10 cellular contexts compared by ENCODE assay signal in genomic region chr3:15331072-15331605, GRCh38. TPM values are rescaled to one million over a fixed set of nuclear protein-coding genes. Genes with fewer than 3 reads are reported as not detected.
DNase-seq lines count a peak whose midpoint lies in the region; ATAC-seq and TF ChIP-seq lines count a peak whose summit lies in the region.
"Had no signal": no experiment of that assay in that cellular context is flagged by ENCODE, and none has a peak within 500 bp of the region (broad histone marks: within the 10 kb centered on the region; RNA-seq: fewer than 3 reads in every experiment).

No MANE protein-coding gene starts in this region.

- H2BK15ac ChIP-seq in mesendoderm (replicated peaks; ENCODE audit: low read depth) = no peak overlapping the region

- peaks cover 67% of the 10 kb centered on the region for H3K4me1 Mint-ChIP-seq in activated naive CD4-positive, alpha-beta T cell treated with anti-CD3 and anti-CD28 coated beads, Interleukin-2, amount 50 U/mL, for 24 hours

- H3K4me2 ChIP-seq in mesendoderm (ENCODE audit: low read length) = peak overlapping the region; percentile 80

- no peak overlapping the region for H2BK5ac ChIP-seq in mesendoderm (ENCODE audit: low read length)

- H3K36me3 ChIP-seq in brain microvascular endothelial cell (replicated peaks) (no peaks in the 10 kb centered on the region), mesendoderm (ENCODE audit: control insufficient read depth, insufficient read depth, low read length) (no peaks in the 10 kb centered on the region), uterus (no peaks in the 10 kb centered on the region)

- peaks cover 2% of the 10 kb centered on the region for H3K4me1 ChIP-seq in mesendoderm (ENCODE audit: control insufficient read depth, low read depth, low read length)
- H3K4me1 ChIP-seq in uterus = peaks cover 22 to 31% of the 10 kb centered on the region in 2 donors

- no peak for TF ChIP-seq CTCF in brain microvascular endothelial cell (IDR thresholded peaks at IDR 0.05; ENCODE audit: low read depth, low read length, missing control alignments)
- no peak for TF ChIP-seq CTCF in uterus (IDR thresholded peaks at IDR 0.05)

- no peaks in the 10 kb centered on the region for H3K27me3 ChIP-seq in brain microvascular endothelial cell (replicated peaks)
- H3K27me3 ChIP-seq in mesendoderm (ENCODE audit: insufficient read depth, low read length, poor library complexity) = no peaks in the 10 kb centered on the region
- H3K27me3 ChIP-seq in uterus = no peaks in the 10 kb centered on the region

- no peak overlapping the region for H2BK120ac ChIP-seq in mesendoderm (ENCODE audit: low read depth, low read length)

- 100% methylated on average over 1 of the region's 6 CpGs for WGBS in mesendoderm (ENCODE audit: extremely low coverage, insufficient coverage, low lambda C conversion rate)

- H3K18ac ChIP-seq in mesendoderm (ENCODE audit: low read length) = no peak overlapping the region

- H3K9me3 ChIP-seq in uterus = no peaks in the 10 kb centered on the region

- no peak overlapping the region for H4K5ac ChIP-seq in mesendoderm (ENCODE audit: low read length)

- no peak overlapping the region for H4K8ac ChIP-seq in mesendoderm (ENCODE audit: low read depth, low read length)

- peak overlapping the region; percentile 69 for H3K27ac Mint-ChIP-seq in activated naive CD4-positive, alpha-beta T cell treated with anti-CD3 and anti-CD28 coated beads, Interleukin-2, amount 50 U/mL, for 24 hours

- intact Hi-C loops in uterus (cut with DNase I; ENCODE audit: low total_unique reads) = no loop called here

- no peaks in the 10 kb centered on the region for H3K9me3 Mint-ChIP-seq in activated naive CD4-positive, alpha-beta T cell treated with anti-CD3 and anti-CD28 coated beads, Interleukin-2, amount 50 U/mL, for 24 hours

- no peak for ATAC-seq in GM18505 (IDR thresholded peaks at IDR 0.05; ENCODE audit: unreplicated experiment)

- H3K4me3 Mint-ChIP-seq in activated naive CD4-positive, alpha-beta T cell treated with anti-CD3 and anti-CD28 coated beads, Interleukin-2, amount 50 U/mL, for 24 hours = peak overlapping the region; percentile 88

- no peak overlapping the region for H3K27ac ChIP-seq in brain microvascular endothelial cell
- H3K27ac ChIP-seq in mesendoderm (ENCODE audit: low read depth, low read length) = no peak overlapping the region
- peak overlapping the region; percentile 93 to 97 for H3K27ac ChIP-seq in uterus

- H3K56ac ChIP-seq in mesendoderm (ENCODE audit: low read length) = peak overlapping the region; percentile 91

- no peak for DNase-seq in activated naive CD4-positive, alpha-beta T cell (lab: John Stamatoyannopoulos, UW)
- DNase-seq in brain microvascular endothelial cell (no peak), mesendoderm (no peak), uterus (no peak), H4 (ENCODE audit: low spot score) (no peak), HK-2 (ENCODE audit: unreplicated experiment) (no peak)
- DNase-seq: GF-D8, NCI-H1048 had no signal

- H3K79me2 ChIP-seq in mesendoderm (ENCODE audit: control insufficient read depth, insufficient read depth, low read length) = no peaks in the 10 kb centered on the region

- no peaks in the 10 kb centered on the region for H3K79me1 ChIP-seq in mesendoderm (ENCODE audit: low read length)

- H3K4ac ChIP-seq in mesendoderm (ENCODE audit: low read depth, low read length) = no peak overlapping the region

- TF ChIP-seq POLR2A in uterus (IDR thresholded peaks at IDR 0.05) = no peak
- no peak for TF ChIP-seq POLR2A in GM18505 (IDR thresholded peaks at IDR 0.05; ENCODE audit: borderline replicate concordance, extremely low read depth, insufficient read depth, insufficient read length)

- H3K4me3 ChIP-seq in brain microvascular endothelial cell (ENCODE audit: low read depth, low read length) (peak overlapping the region; percentile 94), mesendoderm (ENCODE audit: low read length) (peak overlapping the region; percentile 59), uterus (peak overlapping the region; percentile 72 to 95)

- in situ Hi-C loops in brain microvascular endothelial cell (cut with HindIII; ENCODE audit: low pct_ligation_motif_present, low sequenced_read_pairs) = no loop called here

- no peak overlapping the region for H2AK5ac ChIP-seq in mesendoderm (ENCODE audit: low read length)

- no peak overlapping the region for H3K23ac ChIP-seq in mesendoderm (ENCODE audit: low read length)

- peak overlapping the region; percentile 81 for H3K9ac ChIP-seq in mesendoderm (ENCODE audit: low read length)

- peaks cover 7% of the 10 kb centered on the region for H3K36me3 Mint-ChIP-seq in activated naive CD4-positive, alpha-beta T cell treated with anti-CD3 and anti-CD28 coated beads, Interleukin-2, amount 50 U/mL, for 24 hours

- H3K27me3 Mint-ChIP-seq in activated naive CD4-positive, alpha-beta T cell treated with anti-CD3 and anti-CD28 coated beads, Interleukin-2, amount 50 U/mL, for 24 hours = no peaks in the 10 kb centered on the region

RNA-seq across cellular contexts. Expression of gene SH3BP5, which starts 1.2 kb away (rescaled TPM):
- 2.8 TPM for polyA plus RNA-seq in mesendoderm (2013, experiment 1 of 2)
- 3.0 TPM for polyA plus RNA-seq in mesendoderm (2013, experiment 2 of 2)
- total RNA-seq in uterus = 100 to 1,000 TPM in 1 of 4 donors, 10 to 100 TPM in 3; 58.8 to 154 (median 75.5) TPM
- total RNA-seq in H4 (2014; rRNA removed; shearing (Covaris generic)) = 11.7 and 12.4 TPM in 2 replicates

Comparison
In these comparisons a context has a peak if more than half of its experiments do, and no peak if none do; other contexts are left out.
1. H3K27ac ChIP-seq: peak in uterus (2 of 2); none in brain microvascular endothelial cell (single experiment) and mesendoderm (single experiment).
2. Peak in every context shown above with its lines, with median percentiles within 50 percentile points of each other: H3K4me3 ChIP-seq.